1 cellular context compared by ENCODE assay signal in genomic region chr11:130000552-130001176, GRCh38.
TF ChIP-seq lines count a peak whose summit lies in the region.

No MANE protein-coding gene starts in this region.

TF ChIP-seq in HepG2, 621 proteins besides CTCF, POLR2A, EP300 and RAD21 (continued from another document):
- TF ChIP-seq, protein P1, sequence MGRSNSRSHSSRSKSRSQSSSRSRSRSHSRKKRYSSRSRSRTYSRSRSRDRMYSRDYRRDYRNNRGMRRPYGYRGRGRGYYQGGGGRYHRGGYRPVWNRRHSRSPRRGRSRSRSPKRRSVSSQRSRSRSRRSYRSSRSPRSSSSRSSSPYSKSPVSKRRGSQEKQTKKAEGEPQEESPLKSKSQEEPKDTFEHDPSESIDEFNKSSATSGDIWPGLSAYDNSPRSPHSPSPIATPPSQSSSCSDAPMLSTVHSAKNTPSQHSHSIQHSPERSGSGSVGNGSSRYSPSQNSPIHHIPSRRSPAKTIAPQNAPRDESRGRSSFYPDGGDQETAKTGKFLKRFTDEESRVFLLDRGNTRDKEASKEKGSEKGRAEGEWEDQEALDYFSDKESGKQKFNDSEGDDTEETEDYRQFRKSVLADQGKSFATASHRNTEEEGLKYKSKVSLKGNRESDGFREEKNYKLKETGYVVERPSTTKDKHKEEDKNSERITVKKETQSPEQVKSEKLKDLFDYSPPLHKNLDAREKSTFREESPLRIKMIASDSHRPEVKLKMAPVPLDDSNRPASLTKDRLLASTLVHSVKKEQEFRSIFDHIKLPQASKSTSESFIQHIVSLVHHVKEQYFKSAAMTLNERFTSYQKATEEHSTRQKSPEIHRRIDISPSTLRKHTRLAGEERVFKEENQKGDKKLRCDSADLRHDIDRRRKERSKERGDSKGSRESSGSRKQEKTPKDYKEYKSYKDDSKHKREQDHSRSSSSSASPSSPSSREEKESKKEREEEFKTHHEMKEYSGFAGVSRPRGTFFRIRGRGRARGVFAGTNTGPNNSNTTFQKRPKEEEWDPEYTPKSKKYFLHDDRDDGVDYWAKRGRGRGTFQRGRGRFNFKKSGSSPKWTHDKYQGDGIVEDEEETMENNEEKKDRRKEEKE (IDR thresholded peaks at IDR 0.05), result no peak
- TF ChIP-seq, protein P2, sequence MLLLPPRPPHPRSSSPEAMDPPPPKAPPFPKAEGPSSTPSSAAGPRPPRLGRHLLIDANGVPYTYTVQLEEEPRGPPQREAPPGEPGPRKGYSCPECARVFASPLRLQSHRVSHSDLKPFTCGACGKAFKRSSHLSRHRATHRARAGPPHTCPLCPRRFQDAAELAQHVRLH (CRISPR knock-in tag; IDR thresholded peaks at IDR 0.05; ENCODE audit: borderline replicate concordance, low read depth), result no peak
- TF ChIP-seq SOX6 (IDR thresholded peaks at IDR 0.05) (no peak), SOX6 (CRISPR knock-in tag; IDR thresholded peaks at IDR 0.05) (0 out of 2 replicates have a peak, but pooled peaks have one; percentile 17), ZMYM3 (CRISPR knock-in tag; IDR thresholded peaks at IDR 0.05) (peak; percentile 77; the same call in 1 of the 2 replicates), ELK4 (CRISPR knock-in tag; IDR thresholded peaks at IDR 0.05; ENCODE audit: borderline replicate concordance) (no peak), PAXIP1 (CRISPR knock-in tag; conservative IDR thresholded peaks at IDR 0.05) (peak; percentile 24; the same call in 1 of the 2 replicates), ZNF766 (CRISPR knock-in tag; IDR thresholded peaks at IDR 0.05; ENCODE audit: borderline replicate concordance) (no peak)
- TF ChIP-seq, protein P3, sequence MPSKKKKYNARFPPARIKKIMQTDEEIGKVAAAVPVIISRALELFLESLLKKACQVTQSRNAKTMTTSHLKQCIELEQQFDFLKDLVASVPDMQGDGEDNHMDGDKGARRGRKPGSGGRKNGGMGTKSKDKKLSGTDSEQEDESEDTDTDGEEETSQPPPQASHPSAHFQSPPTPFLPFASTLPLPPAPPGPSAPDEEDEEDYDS (CRISPR knock-in tag; IDR thresholded peaks at IDR 0.05), result 0 out of 2 replicates have a peak, but pooled peaks have one; percentile 20
